ENCODE assay signal across 2 cellular contexts in genomic region chr10:76316234-76316633, GRCh38.
TF ChIP-seq lines count a peak whose summit lies in the region.

No MANE protein-coding gene starts in this region.

TF ChIP-seq in GM23338, 12 proteins besides CTCF, POLR2A, EP300 and RAD21:
- no peak for TF ChIP-seq ZNF114 (CRISPR knock-in tag; IDR thresholded peaks at IDR 0.05)
- no peak for TF ChIP-seq STAT1 (IDR thresholded peaks at IDR 0.05; ENCODE audit: unreplicated experiment)
- TF ChIP-seq EZH2 (IDR thresholded peaks at IDR 0.05; ENCODE audit: low read depth, unreplicated experiment): no peak
- TF ChIP-seq CREB1 (CRISPR knock-in tag; IDR thresholded peaks at IDR 0.05; ENCODE audit: low read depth): no peak
- TF ChIP-seq ZNF331 (CRISPR knock-in tag; IDR thresholded peaks at IDR 0.05; ENCODE audit: low read depth): no peak
- TF ChIP-seq JUNB (IDR thresholded peaks at IDR 0.05; ENCODE audit: unreplicated experiment): no peak

TF ChIP-seq in H1, 55 proteins besides CTCF, POLR2A, EP300 and RAD21:
- TF ChIP-seq TBP (IDR thresholded peaks at IDR 0.05; ENCODE audit: low read depth, low read length) (no peak), RBBP5 (IDR thresholded peaks at IDR 0.05; ENCODE audit: borderline replicate concordance, low read depth, low read length) (no peak), USF2 (IDR thresholded peaks at IDR 0.05; ENCODE audit: low read length) (no peak), HDAC2 (IDR thresholded peaks at IDR 0.05; ENCODE audit: borderline replicate concordance in 1 of 2, low read depth in 2 of 2, low read length in 2 of 2) (no peak), CHD1 (IDR thresholded peaks at IDR 0.05; ENCODE audit: low read depth, low read length) (no peak), YY1 (IDR thresholded peaks at IDR 0.05; ENCODE audit: low read depth, low read length) (no peak), SIX5 (IDR thresholded peaks at IDR 0.05; ENCODE audit: low read depth, low read length) (no peak), CTBP2 (IDR thresholded peaks at IDR 0.05; ENCODE audit: borderline replicate concordance, insufficient read depth, insufficient read length, low read length) (no peak), BCL11A (IDR thresholded peaks at IDR 0.05; ENCODE audit: low read depth in 2 of 2, low read length in 2 of 2) (no peak), SUZ12 (IDR thresholded peaks at IDR 0.05; ENCODE audit: low read length) (no peak), RFX5 (IDR thresholded peaks at IDR 0.05; ENCODE audit: borderline replicate concordance, low read depth, low read length) (no peak), ATF3 (IDR thresholded peaks at IDR 0.05; ENCODE audit: insufficient read depth, low read depth, low read length) (no peak), CBX8 (IDR thresholded peaks at IDR 0.05; ENCODE audit: borderline replicate concordance, low read depth, low read length) (no peak), SRF (IDR thresholded peaks at IDR 0.05; ENCODE audit: low read depth, low read length) (no peak)
- TF ChIP-seq, protein P1, sequence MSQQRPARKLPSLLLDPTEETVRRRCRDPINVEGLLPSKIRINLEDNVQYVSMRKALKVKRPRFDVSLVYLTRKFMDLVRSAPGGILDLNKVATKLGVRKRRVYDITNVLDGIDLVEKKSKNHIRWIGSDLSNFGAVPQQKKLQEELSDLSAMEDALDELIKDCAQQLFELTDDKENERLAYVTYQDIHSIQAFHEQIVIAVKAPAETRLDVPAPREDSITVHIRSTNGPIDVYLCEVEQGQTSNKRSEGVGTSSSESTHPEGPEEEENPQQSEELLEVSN (IDR thresholded peaks at IDR 0.05): no peak
TF ChIP-seq in H1: peak in this region for 0.
